Comparison of ENCODE assay signal across 1 cellular context in genomic region chr15:67558502-67558901, GRCh38.
TF ChIP-seq lines count a peak whose summit lies in the region.

No MANE protein-coding gene starts in this region.

TF ChIP-seq in GM23338, 12 proteins besides CTCF, POLR2A, EP300 and RAD21 (continued from another document):
- no peak for TF ChIP-seq REST (IDR thresholded peaks at IDR 0.05; ENCODE audit: unreplicated experiment)
- TF ChIP-seq CREB1 (CRISPR knock-in tag; IDR thresholded peaks at IDR 0.05; ENCODE audit: low read depth) = no peak
- no peak for TF ChIP-seq ZNF114 (CRISPR knock-in tag; IDR thresholded peaks at IDR 0.05)
- TF ChIP-seq POLR2AphosphoS5 (IDR thresholded peaks at IDR 0.05; ENCODE audit: low read depth) = no peak
- no peak for TF ChIP-seq STAT1 (IDR thresholded peaks at IDR 0.05; ENCODE audit: unreplicated experiment)
- no peak for TF ChIP-seq ZNF462 (CRISPR knock-in tag; IDR thresholded peaks at IDR 0.05)
- TF ChIP-seq ETS1 (IDR thresholded peaks at IDR 0.05) = no peak
- TF ChIP-seq NANOG (IDR thresholded peaks at IDR 0.05; ENCODE audit: borderline replicate concordance) = no peak
- TF ChIP-seq EZH2phosphoT487 (IDR thresholded peaks at IDR 0.05; ENCODE audit: unreplicated experiment) = no peak
